ENCODE assay signal across 1 cellular context in genomic region chr16:1961651-1962067, GRCh38.
TF ChIP-seq lines count a peak whose summit lies in the region.

No MANE protein-coding gene starts in this region.

TF ChIP-seq in GM12878, 131 proteins besides CTCF, POLR2A, EP300 and RAD21:
- TF ChIP-seq ZBTB40 (IDR thresholded peaks at IDR 0.05; ENCODE audit: borderline replicate concordance) (no peak), EGR1 (IDR thresholded peaks at IDR 0.05; ENCODE audit: borderline replicate concordance in 1 of 2, low read depth in 2 of 2, low read length in 2 of 2) (no peak), BACH1 (IDR thresholded peaks at IDR 0.05; ENCODE audit: borderline replicate concordance) (0 out of 2 replicates have a peak, but pooled peaks have one; percentile 11), STAT1 (conservative IDR thresholded peaks at IDR 0.05) (no peak)
TF ChIP-seq in GM12878: peak in this region for 1.
